Comparison of ENCODE assay signal across 18 cellular contexts in genomic region chr6:36821581-36822335, GRCh38. TPM values are rescaled to one million over a fixed set of nuclear protein-coding genes. Genes with fewer than 3 reads are reported as not detected.
DNase-seq lines count a peak whose midpoint lies in the region; ATAC-seq, FAIRE-seq and TF ChIP-seq lines count a peak whose summit lies in the region.
"Had no signal": no experiment of that assay in that cellular context is flagged by ENCODE, and none has a peak within 500 bp of the region (broad histone marks: within the 10 kb centered on the region; RNA-seq: fewer than 3 reads in every experiment).

No MANE protein-coding gene starts in this region.

- no peak for TF ChIP-seq POLR2A in HepG2 (IDR thresholded peaks at IDR 0.05; ENCODE audit: insufficient read depth in 1 of 2, low read depth in 2 of 2, low read length in 2 of 2)
- TF ChIP-seq POLR2A in right lobe of liver (IDR thresholded peaks at IDR 0.05) = no peak

- H3K27me3 Mint-ChIP-seq in activated T-helper 17 cell treated with anti-CD3 and anti-CD28 coated beads, Interleukin-2, amount 50 U/mL, for 72 hours = no peaks in the 10 kb centered on the region
- H3K27me3 Mint-ChIP-seq in Caco-2 (ENCODE audit: insufficient read depth, unreplicated experiment) = no peaks in the 10 kb centered on the region

- H3K36me3 ChIP-seq in HepG2 (replicated peaks in 1 of 2; ENCODE audit: control insufficient read depth in 1 of 2, insufficient read depth in 2 of 2, low read length in 2 of 2) (no peaks in the 10 kb centered on the region), right lobe of liver (no peaks in the 10 kb centered on the region), hepatocyte (replicated peaks; ENCODE audit: insufficient read depth, low read depth) (no peaks in the 10 kb centered on the region), Caco-2 (ENCODE audit: control insufficient read depth, insufficient read depth, low read length) (no peaks in the 10 kb centered on the region)

- ATAC-seq in HepG2 (no peak), right lobe of liver (no peak)
- peak; percentile 64 for ATAC-seq in activated T-helper 17 cell treated with anti-CD3 and anti-CD28 coated beads, Interleukin-2, amount 50 U/mL, for 72 hours (replicated peaks)

- H3K36me3 Mint-ChIP-seq in activated T-helper 17 cell treated with anti-CD3 and anti-CD28 coated beads, Interleukin-2, amount 50 U/mL, for 72 hours (ENCODE audit: low read depth) = no peaks in the 10 kb centered on the region
- no peaks in the 10 kb centered on the region for H3K36me3 Mint-ChIP-seq in Caco-2 (ENCODE audit: insufficient read depth, unreplicated experiment)
- H3K36me3 Mint-ChIP-seq: IgD-negative memory B cell, T-cell had no signal

- H3K4me2 ChIP-seq in HepG2 (ENCODE audit: low read depth, low read length) (peak overlapping the region; percentile 32; the same call in 1 of the 2 replicates), hepatocyte (no peak overlapping the region)

- in situ Hi-C loops in HepG2 (cut with HindIII; ENCODE audit: extremely low pct_ligation_motif_present, low pct_unique_long_range_greater_than_20kb) = no loop called here

- no peak for TF ChIP-seq EP300 in HepG2 (IDR thresholded peaks at IDR 0.05; ENCODE audit: low read depth in 2 of 2, low read length in 2 of 2)
- no peak for TF ChIP-seq EP300 in HepG2 (CRISPR knock-in tag; IDR thresholded peaks at IDR 0.05; ENCODE audit: borderline replicate concordance)

- H3K27ac ChIP-seq in HepG2 (ENCODE audit: extremely low read length, insufficient read depth, low read length) (no peak overlapping the region), right lobe of liver (no peak overlapping the region), hepatocyte (peak overlapping the region; percentile 77)

- no peak overlapping the region for H3K4me3 Mint-ChIP-seq in activated T-helper 17 cell treated with anti-CD3 and anti-CD28 coated beads, Interleukin-2, amount 50 U/mL, for 72 hours
- no peak overlapping the region for H3K4me3 Mint-ChIP-seq in Caco-2 (ENCODE audit: unreplicated experiment)
- H3K4me3 Mint-ChIP-seq: T-cell had no signal

- WGBS in HepG2 (ENCODE audit: low lambda C conversion rate) = 54% methylated on average over 11 of the region's 14 CpGs
- WGBS in right lobe of liver (ENCODE audit: insufficient coverage, low coverage, low lambda C conversion rate, missing lambda C conversion rate) = 86% methylated on average over 5 of the region's 14 CpGs
- WGBS in hepatocyte (ENCODE audit: low lambda C conversion rate, missing lambda C conversion rate) = 87% methylated on average over 14 of the region's 14 CpGs

- H3K79me2 ChIP-seq in HepG2 (ENCODE audit: insufficient read depth, low read length) (no peaks in the 10 kb centered on the region), hepatocyte (no peaks in the 10 kb centered on the region)

- FAIRE-seq in HepG2 (lab: Jason Lieb, UNC) = no peak

- TF ChIP-seq CTCF in HepG2 (CRISPR knock-in tag; IDR thresholded peaks at IDR 0.05) = no peak
- TF ChIP-seq CTCF in right lobe of liver (IDR thresholded peaks at IDR 0.05) = no peak
- no peak for TF ChIP-seq CTCF in hepatocyte (IDR thresholded peaks at IDR 0.05; ENCODE audit: poor library complexity)
- no peak for TF ChIP-seq CTCF in Caco-2 (IDR thresholded peaks at IDR 0.05; ENCODE audit: insufficient read depth in 1 of 2, low read depth in 1 of 2, low read length in 1 of 2, severe bottlenecking in 1 of 2, unreplicated experiment in 1 of 2)

- H3K4me1 ChIP-seq in HepG2 (ENCODE audit: insufficient read depth, low read length) = peaks cover 97% of the 10 kb centered on the region
- H3K4me1 ChIP-seq in right lobe of liver = no peaks in the 10 kb centered on the region
- H3K4me1 ChIP-seq in hepatocyte (ENCODE audit: insufficient read depth) = no peaks in the 10 kb centered on the region
- peaks cover 10% of the 10 kb centered on the region for H3K4me1 ChIP-seq in Caco-2

- H2AFZ ChIP-seq in HepG2 (ENCODE audit: low read length) (no peak overlapping the region), hepatocyte (no peak overlapping the region)

- H3K9ac ChIP-seq in HepG2 (ENCODE audit: insufficient read depth, low read depth, low read length) = no peak overlapping the region

- no peak for TF ChIP-seq RAD21 in HepG2 (CRISPR knock-in tag; IDR thresholded peaks at IDR 0.05)

- intact Hi-C loops in HepG2 (cut with micrococcal nuclease; ENCODE audit: unreplicated experiment) = no loop called here
- intact Hi-C loops in right lobe of liver (cut with DNase I) = no loop called here
- intact Hi-C loops in Caco-2 (cut with micrococcal nuclease; ENCODE audit: unreplicated experiment) = no loop called here

- H3K9me2 ChIP-seq in hepatocyte (replicated peaks; ENCODE audit: insufficient read depth) = no peaks in the 10 kb centered on the region

- no peaks in the 10 kb centered on the region for H3K4me1 Mint-ChIP-seq in activated T-helper 17 cell treated with anti-CD3 and anti-CD28 coated beads, Interleukin-2, amount 50 U/mL, for 72 hours
- peaks cover 16% of the 10 kb centered on the region for H3K4me1 Mint-ChIP-seq in Caco-2 (ENCODE audit: low read depth, unreplicated experiment)
- H3K4me1 Mint-ChIP-seq: T-cell had no signal

- no peak overlapping the region for H3K27ac Mint-ChIP-seq in activated T-helper 17 cell treated with anti-CD3 and anti-CD28 coated beads, Interleukin-2, amount 50 U/mL, for 72 hours
- no peak overlapping the region for H3K27ac Mint-ChIP-seq in Caco-2 (ENCODE audit: unreplicated experiment)
- H3K27ac Mint-ChIP-seq: T-cell had no signal

- POLR2A ChIA-PET in HepG2 (lab: Yijun Ruan, JAX) = no interaction called here
- POLR2A ChIA-PET in Caco-2 (lab: Charles Lee) = no interaction called here

- H3K27me3 ChIP-seq in HepG2 (ENCODE audit: control insufficient read depth in 1 of 2, insufficient read depth in 2 of 2, low read length in 2 of 2) = peaks cover 16 to 55% of the 10 kb centered on the region in 2 experiments; a peak in 4 of 5 replicates
- H3K27me3 ChIP-seq in right lobe of liver = no peaks in the 10 kb centered on the region
- H3K27me3 ChIP-seq in hepatocyte = no peaks in the 10 kb centered on the region
- no peaks in the 10 kb centered on the region for H3K27me3 ChIP-seq in Caco-2 (replicated peaks; ENCODE audit: control insufficient read depth, insufficient read depth, low read length)

- no peaks in the 10 kb centered on the region for H4K20me1 ChIP-seq in HepG2 (ENCODE audit: insufficient read depth, low read length)
- H4K20me1 ChIP-seq in hepatocyte (ENCODE audit: insufficient read depth, poor library complexity, severe bottlenecking) = no peaks in the 10 kb centered on the region

- H3K9me3 ChIP-seq in HepG2 (ENCODE audit: low read length) = no peaks in the 10 kb centered on the region
- no peaks in the 10 kb centered on the region for H3K9me3 ChIP-seq in right lobe of liver
- H3K9me3 ChIP-seq in hepatocyte (ENCODE audit: low read depth) = no peaks in the 10 kb centered on the region
- no peaks in the 10 kb centered on the region for H3K9me3 ChIP-seq in Caco-2

- H3K4me3 ChIP-seq in HepG2 (replicated peaks in 1 of 3; ENCODE audit: insufficient read depth in 1 of 3, low read depth in 2 of 3, low read length in 3 of 3) (no peak overlapping the region), right lobe of liver (no peak overlapping the region), hepatocyte (no peak overlapping the region), Caco-2 (ENCODE audit: low read depth, low read length) (no peak overlapping the region)

- CTCF ChIA-PET in HepG2 (lab: Yijun Ruan, JAX; ENCODE audit: low intra/inter-chr PET ratio, low total read pairs) = no interaction called here
- CTCF ChIA-PET in Caco-2 (lab: Charles Lee) = no interaction called here

- no peaks in the 10 kb centered on the region for H3K9me3 Mint-ChIP-seq in activated T-helper 17 cell treated with anti-CD3 and anti-CD28 coated beads, Interleukin-2, amount 50 U/mL, for 72 hours
- H3K9me3 Mint-ChIP-seq in Caco-2 (ENCODE audit: unreplicated experiment) = no peaks in the 10 kb centered on the region
- H3K9me3 Mint-ChIP-seq: T-cell had no signal

- DNase-seq in HepG2 (ENCODE audit: low spot score) = no peak
- DNase-seq in right lobe of liver = no peak
- no peak for DNase-seq in hepatocyte (ENCODE audit: low spot score)
- no peak for DNase-seq in HuH-7 (ENCODE audit: low spot score)
- no peak for DNase-seq in cerebellar nuclear complex (lab: John Stamatoyannopoulos, UW)
- no peak for DNase-seq in activated gamma-delta T cell (lab: John Stamatoyannopoulos, UW)
- no peak for DNase-seq in Caco-2
- DNase-seq: AML-193; Calu3; EL; foreskin fibroblast; GOT3; NCI-H1930; NCI-H446; stimulated activated CD4-positive, alpha-beta T cell treated with anti-CD3 and anti-CD28 coated beads, Interleukin-4, amount 100 ng/mL, for 24 hours; T-cell had no signal

- BruUV-seq in HepG2 (replicated peaks; lab: Mats Ljungman, UMichigan) (no TSS peak), Caco-2 (replicated peaks; lab: Mats Ljungman, UMichigan) (no TSS peak)

RNA-seq across cellular contexts. Expression of gene CPNE5, which starts 17.5 kb away (rescaled TPM):
- total RNA-seq in HepG2 (2016; rRNA removed; fragmentation: Illumina TruSeq; extraction: Trizol) = not detected in 2 replicates
- total RNA-seq in HepG2 (2016; cell fraction: cytosol; rRNA removed; fragmentation: Illumina TruSeq; extraction: Trizol; ENCODE audit: low read depth) = not detected in 2 replicates
- not detected in 2 replicates for total RNA-seq in HepG2 (2016; cell fraction: insoluble cytoplasmic fraction; rRNA removed; fragmentation: Illumina TruSeq; extraction: Trizol)
- not detected in 2 replicates for total RNA-seq in HepG2 (2016; cell fraction: membrane; rRNA removed; fragmentation: Illumina TruSeq; extraction: Trizol)
- not detected in 2 replicates for total RNA-seq in HepG2 (2016; cell fraction: nucleus; rRNA removed; fragmentation: Illumina TruSeq; extraction: Trizol)
- 0.10 and 0.16 TPM in 2 replicates for polyA plus RNA-seq in HepG2 (2011; rRNA removed)
- 0.15 TPM in 1 of 2 replicates, not detected in the other for polyA plus RNA-seq in HepG2 (2011; cell fraction: cytosol; rRNA removed)
- polyA plus RNA-seq in HepG2 (2011; cell fraction: nucleus; rRNA removed) = 0.36 and 0.40 TPM in 2 replicates
- polyA plus RNA-seq in HepG2 (2012) = 0.05 and 0.16 TPM in 2 replicates
- not detected in 2 replicates for polyA plus RNA-seq in HepG2 (2016; cell fraction: cytosol; fragmentation: Illumina TruSeq; extraction: Trizol; ENCODE audit: low read depth)
- polyA plus RNA-seq in HepG2 (2016; cell fraction: insoluble cytoplasmic fraction; fragmentation: Illumina TruSeq; extraction: Trizol; ENCODE audit: low read depth) = not detected in 2 replicates
- polyA plus RNA-seq in HepG2 (2016; cell fraction: membrane; fragmentation: Illumina TruSeq; extraction: Trizol; ENCODE audit: low read depth) = not detected in 2 replicates
- not detected in 2 replicates for polyA plus RNA-seq in HepG2 (2016; cell fraction: nucleus; fragmentation: Illumina TruSeq; extraction: Trizol; ENCODE audit: insufficient read depth, low read depth)
- 0.26 TPM in 1 of 2 replicates, not detected in the other for polyA minus RNA-seq in HepG2 (2011; rRNA and poly(A)+ RNA removed; ENCODE audit: low replicate concordance)
- polyA minus RNA-seq in HepG2 (2011; cell fraction: cytosol; rRNA and poly(A)+ RNA removed) = not detected in 2 replicates
- not detected in 2 replicates for polyA minus RNA-seq in HepG2 (2011; cell fraction: nucleus; rRNA and poly(A)+ RNA removed)
- total RNA-seq in right lobe of liver = under 1 TPM; 0.12 to 0.84 (median 0.23) TPM
- 1 to 10 TPM; 2.2 to 3.9 TPM for total RNA-seq in activated T-helper 17 cell treated with anti-CD3 and anti-CD28 coated beads, Interleukin-2, amount 50 U/mL, for 72 hours
- total RNA-seq in hepatocyte = 0.30 and 1.4 TPM in 2 replicates
- polyA plus RNA-seq in hepatocyte = 0.55 and 1.2 TPM in 2 replicates
- not detected in 2 replicates for total RNA-seq in Caco-2 (2022)
- total RNA-seq: Calu3 had no signal

RNA-seq across cellular contexts. Expression of gene PPIL1, which starts 52.8 kb away (rescaled TPM):
- total RNA-seq in HepG2 (2016; rRNA removed; fragmentation: Illumina TruSeq; extraction: Trizol) = 144 and 202 TPM in 2 replicates
- 18.7 and 21.1 TPM in 2 replicates for total RNA-seq in HepG2 (2016; cell fraction: cytosol; rRNA removed; fragmentation: Illumina TruSeq; extraction: Trizol; ENCODE audit: low read depth)
- 144 and 223 TPM in 2 replicates for total RNA-seq in HepG2 (2016; cell fraction: insoluble cytoplasmic fraction; rRNA removed; fragmentation: Illumina TruSeq; extraction: Trizol)
- 75.0 TPM in 2 replicates for total RNA-seq in HepG2 (2016; cell fraction: membrane; rRNA removed; fragmentation: Illumina TruSeq; extraction: Trizol)
- 60.3 and 65.1 TPM in 2 replicates for total RNA-seq in HepG2 (2016; cell fraction: nucleus; rRNA removed; fragmentation: Illumina TruSeq; extraction: Trizol)
- polyA plus RNA-seq in HepG2 (2011; rRNA removed) = 59.0 and 74.2 TPM in 2 replicates
- 53.5 and 73.2 TPM in 2 replicates for polyA plus RNA-seq in HepG2 (2011; cell fraction: cytosol; rRNA removed)
- polyA plus RNA-seq in HepG2 (2011; cell fraction: nucleus; rRNA removed) = 9.9 and 13.8 TPM in 2 replicates
- polyA plus RNA-seq in HepG2 (2012) = 62.2 and 66.4 TPM in 2 replicates
- 20.3 and 21.1 TPM in 2 replicates for polyA plus RNA-seq in HepG2 (2016; cell fraction: cytosol; fragmentation: Illumina TruSeq; extraction: Trizol; ENCODE audit: low read depth)
- polyA plus RNA-seq in HepG2 (2016; cell fraction: insoluble cytoplasmic fraction; fragmentation: Illumina TruSeq; extraction: Trizol; ENCODE audit: low read depth) = 209 and 228 TPM in 2 replicates
- polyA plus RNA-seq in HepG2 (2016; cell fraction: membrane; fragmentation: Illumina TruSeq; extraction: Trizol; ENCODE audit: low read depth) = 57.0 and 58.9 TPM in 2 replicates
- 73.7 and 81.3 TPM in 2 replicates for polyA plus RNA-seq in HepG2 (2016; cell fraction: nucleus; fragmentation: Illumina TruSeq; extraction: Trizol; ENCODE audit: insufficient read depth, low read depth)
- polyA minus RNA-seq in HepG2 (2011; rRNA and poly(A)+ RNA removed; ENCODE audit: low replicate concordance) = 69.1 and 72.7 TPM in 2 replicates
- polyA minus RNA-seq in HepG2 (2011; cell fraction: cytosol; rRNA and poly(A)+ RNA removed) = 31.7 and 39.2 TPM in 2 replicates
- 17.1 and 20.0 TPM in 2 replicates for polyA minus RNA-seq in HepG2 (2011; cell fraction: nucleus; rRNA and poly(A)+ RNA removed)
- total RNA-seq in right lobe of liver = 10 to 100 TPM; 11.2 to 29.2 (median 16.5) TPM
- 10 to 100 TPM; 23.6 to 60.3 TPM for total RNA-seq in activated T-helper 17 cell treated with anti-CD3 and anti-CD28 coated beads, Interleukin-2, amount 50 U/mL, for 72 hours
- 52.3 and 53.0 TPM in 2 replicates for total RNA-seq in hepatocyte
- polyA plus RNA-seq in hepatocyte = 42.6 and 51.7 TPM in 2 replicates
- total RNA-seq in Caco-2 (2022) = 57.7 and 61.2 TPM in 2 replicates
